ENCODE assay signal across 11 cellular contexts in the genomic region with DNA sequence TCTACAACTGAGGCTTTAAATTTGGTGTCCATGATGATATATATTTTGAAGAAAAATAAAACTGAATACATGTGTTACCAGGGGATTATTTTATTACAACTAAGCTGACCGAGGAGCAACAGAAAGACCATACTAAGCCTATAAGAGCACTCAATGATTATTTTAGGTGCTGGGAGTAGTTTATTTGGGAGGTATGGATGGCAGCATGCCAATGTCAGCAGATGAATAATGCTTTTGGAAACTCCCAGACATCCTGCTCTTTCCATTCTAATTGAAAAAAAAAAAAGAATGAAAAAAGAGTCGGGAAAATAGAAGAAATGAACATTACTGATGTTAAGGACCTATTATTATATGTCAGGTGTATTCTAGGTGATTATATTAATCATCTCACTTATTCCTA.
A peak's percentile ranks its signal among the peaks of the same experiment; 100 is the strongest.
DNase-seq lines count a peak whose midpoint lies in the region; ATAC-seq, FAIRE-seq and TF ChIP-seq lines count a peak whose summit lies in the region.
"Had no signal": no experiment of that assay in that cellular context is flagged by ENCODE, and none has a peak within 500 bp of the region (broad histone marks: within the 10 kb centered on the region; RNA-seq: fewer than 3 reads in every experiment).

No MANE protein-coding gene starts in this region.

- no peak for TF ChIP-seq POLR2A in Peyer's patch (IDR thresholded peaks at IDR 0.05)

- H3K27me3 ChIP-seq in Peyer's patch, result no peaks in the 10 kb centered on the region

- H3K4me3 ChIP-seq in foreskin fibroblast (ENCODE audit: low read depth in 1 of 2, low read length in 2 of 2), result no peak overlapping the region
- no peak overlapping the region for H3K4me3 ChIP-seq in Peyer's patch
- H3K4me3 ChIP-seq: psoas muscle had no signal

- DNase-seq in D721Med (ENCODE audit: insufficient read length, low spot score), result no peak
- DNase-seq in NCI-H1105 treated with DMSO at 0.1 percent for 48 hours (lab: John Stamatoyannopoulos, UW), result peak; percentile 93
- DNase-seq in SHP77 (lab: John Stamatoyannopoulos, UW), result peak; percentile 17 to 39
- DNase-seq in foreskin fibroblast, result peak; percentile 67 to 85
- no peak for DNase-seq in Peyer's patch
- no peak for DNase-seq in HTR-8/SVneo (ENCODE audit: insufficient read length, low spot score)
- DNase-seq: hippocampal formation, psoas muscle had no signal

- no peak for ATAC-seq in HG03520 (IDR thresholded peaks at IDR 0.05; ENCODE audit: unreplicated experiment)
- no peak for ATAC-seq in HG03175 (IDR thresholded peaks at IDR 0.05; ENCODE audit: unreplicated experiment)
- ATAC-seq: psoas muscle had no signal

- no peaks in the 10 kb centered on the region for H3K36me3 ChIP-seq in Peyer's patch

- TF ChIP-seq CTCF in D721Med (IDR thresholded peaks at IDR 0.05; ENCODE audit: insufficient read depth, missing control alignments), result no peak
- TF ChIP-seq CTCF in foreskin fibroblast (IDR thresholded peaks at IDR 0.05; ENCODE audit: low read depth, low read length), result no peak
- TF ChIP-seq CTCF in Peyer's patch (IDR thresholded peaks at IDR 0.05), result no peak

- no peak overlapping the region for H3K27ac ChIP-seq in Peyer's patch
- H3K27ac ChIP-seq: psoas muscle had no signal

- no peaks in the 10 kb centered on the region for H3K9me3 ChIP-seq in Peyer's patch
- H3K9me3 ChIP-seq: psoas muscle had no signal

- FAIRE-seq in D721Med (lab: Jason Lieb, UNC) (peak; percentile 46), HTR-8/SVneo (lab: Jason Lieb, UNC) (no peak)
- FAIRE-seq: TTC549 had no signal

- no peaks in the 10 kb centered on the region for H3K4me1 ChIP-seq in Peyer's patch
- H3K4me1 ChIP-seq: psoas muscle had no signal

Comparison
In these comparisons a context has a peak if more than half of its experiments do, and no peak if none do; other contexts are left out.
1. DNase-seq: peak in NCI-H1105 treated with DMSO at 0.1 percent for 48 hours (single experiment), SHP77 (2 of 2) and foreskin fibroblast (2 of 2); none in D721Med (single experiment), Peyer's patch (0 of 3) and HTR-8/SVneo (single experiment).